11 cellular contexts compared by ENCODE assay signal in genomic region chr9:4548796-4549725, GRCh38. TPM values are rescaled to one million over a fixed set of nuclear protein-coding genes. Genes with fewer than 3 reads are reported as not detected.
DNase-seq lines count a peak whose midpoint lies in the region; ATAC-seq and TF ChIP-seq lines count a peak whose summit lies in the region.
"Had no signal": no experiment of that assay in that cellular context is flagged by ENCODE, and none has a peak within 500 bp of the region (broad histone marks: within the 10 kb centered on the region; RNA-seq: fewer than 3 reads in every experiment).

No MANE protein-coding gene starts in this region.

- peaks cover 8% of the 10 kb centered on the region for H3K4me1 ChIP-seq in psoas muscle

- peak; percentile 30 for TF ChIP-seq CTCF in GM10266 (IDR thresholded peaks at IDR 0.05; ENCODE audit: control insufficient read depth, insufficient read depth, low read depth, missing control alignments)
- peak; percentile 30 for TF ChIP-seq CTCF in fibroblast of mammary gland (conservative IDR thresholded peaks at IDR 0.05; ENCODE audit: control insufficient read depth, insufficient read depth, low read depth, low read length)
- TF ChIP-seq CTCF in psoas muscle (IDR thresholded peaks at IDR 0.05) = no peak

- 59 to 69% (median 66%) methylated on average over 11 of the region's 11 CpGs for WGBS in psoas muscle, 3 donors

- ATAC-seq in psoas muscle = no peak
- no peak for ATAC-seq in GM21381 (IDR thresholded peaks at IDR 0.05; ENCODE audit: unreplicated experiment)

- peak; percentile 20 for DNase-seq in GM10266 (ENCODE audit: extremely low spot score)
- DNase-seq in M059J (ENCODE audit: low read depth) = peak; percentile 28
- peak; percentile 4 for DNase-seq in fibroblast of mammary gland (ENCODE audit: low read depth)
- DNase-seq in psoas muscle = peak; percentile 14 to 50
- DNase-seq in SW 1271 (lab: John Stamatoyannopoulos, UW) = no peak
- no peak for DNase-seq in COLO829 (ENCODE audit: low spot score)
- DNase-seq in NCI-H446 (lab: John Stamatoyannopoulos, UW) = no peak
- DNase-seq: activated naive CD8-positive, alpha-beta T cell treated with anti-CD3 and anti-CD28 coated beads, Interleukin-2, amount 10 ng/mL, durations not matched to agents 7 days and 5 days; NCI-H345 had no signal

- no peak overlapping the region for H3K27ac ChIP-seq in psoas muscle

- no peaks in the 10 kb centered on the region for H3K27me3 ChIP-seq in psoas muscle (ENCODE audit: insufficient read depth in 3 of 3, low read length in 2 of 3)

- no peaks in the 10 kb centered on the region for H3K9me3 ChIP-seq in psoas muscle

- H3K36me3 ChIP-seq in psoas muscle (ENCODE audit: insufficient read depth in 1 of 2, low read depth in 1 of 2) = no peaks in the 10 kb centered on the region

- intact Hi-C loops in psoas muscle (cut with DNase I) = no loop called here

- H3K4me3 ChIP-seq in fibroblast of mammary gland (ENCODE audit: control insufficient read depth, low read depth, low read length) = no peak overlapping the region
- H3K4me3 ChIP-seq in psoas muscle = no peak overlapping the region
- H3K4me3 ChIP-seq: lung had no signal

RNA-seq across cellular contexts. Expression of gene SLC1A1, which starts 58.8 kb away (rescaled TPM):
- 14.7 and 20.6 TPM in 2 replicates for total RNA-seq in M059J (2014; rRNA removed; shearing (Covaris generic))
- 1 to 10 TPM in 3 of 4 donors, under 1 TPM in 1; 0.64 to 1.3 (median 1.1) TPM for total RNA-seq in psoas muscle
- 1 to 10 TPM in 1 of 3 donors, under 1 TPM in 2; 0.43 to 1.0 (median 0.94) TPM for polyA plus RNA-seq in psoas muscle

Comparison
In these comparisons a context has a peak if more than half of its experiments do, and no peak if none do; other contexts are left out.
1. DNase-seq: peak in GM10266 (single experiment), M059J (single experiment), fibroblast of mammary gland (single experiment) and psoas muscle (2 of 2); none in SW 1271 (0 of 2), COLO829 (single experiment) and NCI-H446 (0 of 2).